17 cellular contexts compared by ENCODE assay signal in the genomic region with DNA sequence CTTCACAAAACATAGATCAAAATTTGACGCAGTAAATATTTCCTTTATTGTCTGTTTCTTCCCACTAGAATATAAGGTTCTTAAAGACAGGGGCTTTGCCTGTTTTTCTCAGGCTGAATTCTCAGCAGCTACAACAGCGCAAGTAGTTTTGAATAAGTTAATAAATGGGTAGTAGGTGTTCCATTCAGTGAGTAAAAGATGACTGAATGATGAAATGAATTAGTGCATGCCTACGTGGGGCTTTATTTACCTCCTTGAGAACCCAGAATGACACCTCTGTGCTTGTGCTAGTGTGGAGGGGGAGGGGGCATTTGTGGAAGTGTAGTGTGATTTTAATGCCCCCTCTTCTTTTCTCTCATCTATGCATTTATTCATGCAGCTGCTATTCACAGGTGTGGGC.
A peak's percentile ranks its signal among the peaks of the same experiment; 100 is the strongest.
DNase-seq lines count a peak whose midpoint lies in the region; ATAC-seq, FAIRE-seq and TF ChIP-seq lines count a peak whose summit lies in the region.
"Had no signal": no experiment of that assay in that cellular context is flagged by ENCODE, and none has a peak within 500 bp of the region (broad histone marks: within the 10 kb centered on the region; RNA-seq: fewer than 3 reads in every experiment).

No MANE protein-coding gene starts in this region.

- no peak for TF ChIP-seq CTCF in RWPE2 (IDR thresholded peaks at IDR 0.05; ENCODE audit: poor library complexity, severe bottlenecking)
- TF ChIP-seq CTCF in lower leg skin (IDR thresholded peaks at IDR 0.05): no peak

- H3K18ac ChIP-seq in mesenchymal stem cell (ENCODE audit: low read depth in 1 of 2, low read length in 2 of 2): peak overlapping the region in 1 of 2 experiments; percentile 88

- H2BK12ac ChIP-seq in mesenchymal stem cell (ENCODE audit: low read length in 2 of 2): peak overlapping the region; percentile 29 to 67

- H2BK120ac ChIP-seq in mesenchymal stem cell (ENCODE audit: low read depth, low read length): no peak overlapping the region

- H3K9ac ChIP-seq in BLaER1 treated with 17β-estradiol and CSF1 and Interleukin-3, amounts not matched to agents 10 nM and 100 nM: no peak overlapping the region
- no peak overlapping the region for H3K9ac ChIP-seq in mesenchymal stem cell (ENCODE audit: low read length)

- no peak overlapping the region for H2BK15ac ChIP-seq in mesenchymal stem cell (ENCODE audit: low read depth, poor library complexity, severe bottlenecking)

- H3K79me1 ChIP-seq in mesenchymal stem cell (replicated peaks; ENCODE audit: low read length, poor library complexity, severe bottlenecking): no peaks in the 10 kb centered on the region

- FAIRE-seq in GM19239 (lab: Jason Lieb, UNC): peak; percentile 74
- FAIRE-seq: K562 had no signal

- H2BK5ac ChIP-seq in mesenchymal stem cell (ENCODE audit: low read depth, low read length, poor library complexity, severe bottlenecking): no peak overlapping the region

- H3K4ac ChIP-seq in mesenchymal stem cell (ENCODE audit: low read depth in 1 of 2, low read length in 2 of 2): peak overlapping the region in 1 of 2 experiments; percentile 78

- 98% methylated on average over 3 of the region's 3 CpGs for WGBS in mesenchymal stem cell
- 90% methylated on average over 3 of the region's 3 CpGs for WGBS in lower leg skin, 2 donors

- H4K20me1 ChIP-seq in BLaER1 treated with 17β-estradiol and CSF1 and Interleukin-3, amounts not matched to agents 10 nM and 100 nM: no peaks in the 10 kb centered on the region

- intact Hi-C loops in lower leg skin (cut with DNase I; ENCODE audit: low total_unique reads): no loop called here

- no peak overlapping the region for H3K4me3 ChIP-seq in BLaER1 treated with 17β-estradiol and CSF1 and Interleukin-3, amounts not matched to agents 10 nM and 100 nM
- H3K4me3 ChIP-seq in RWPE2 (ENCODE audit: severe bottlenecking): no peak overlapping the region
- no peak overlapping the region for H3K4me3 ChIP-seq in mesenchymal stem cell (ENCODE audit: insufficient read depth in 1 of 2, low read depth in 1 of 2, low read length in 2 of 2)
- H3K4me3 ChIP-seq in lower leg skin (ENCODE audit: low read depth, poor library complexity, severe bottlenecking): no peak overlapping the region
- H3K4me3 ChIP-seq: K562 had no signal

- no peak overlapping the region for H4K91ac ChIP-seq in mesenchymal stem cell (ENCODE audit: low read length)

- H3K14ac ChIP-seq in mesenchymal stem cell (ENCODE audit: low read length in 2 of 2): no peak overlapping the region

- H3K23ac ChIP-seq in mesenchymal stem cell (ENCODE audit: low read length in 2 of 2): no peak overlapping the region

- H3K4me1 ChIP-seq in BLaER1 treated with 17β-estradiol and CSF1 and Interleukin-3, amounts not matched to agents 10 nM and 100 nM: peaks cover 44 to 49% (median 46%) of the 10 kb centered on the region in 10 experiments
- H3K4me1 ChIP-seq in RWPE2 (ENCODE audit: insufficient read depth, poor library complexity, severe bottlenecking) (peaks cover 44% of the 10 kb centered on the region), mesenchymal stem cell (ENCODE audit: control insufficient read depth, insufficient read depth, low read depth, low read length) (peaks cover 22% of the 10 kb centered on the region)

- no peaks in the 10 kb centered on the region for H3K36me3 ChIP-seq in BLaER1 treated with 17β-estradiol and CSF1 and Interleukin-3, amounts not matched to agents 10 nM and 100 nM
- H3K36me3 ChIP-seq in RWPE2 (ENCODE audit: low read depth) (no peaks in the 10 kb centered on the region), mesenchymal stem cell (ENCODE audit: control insufficient read depth in 1 of 2, insufficient read depth in 2 of 2, low read depth in 1 of 2, low read length in 2 of 2) (no peaks in the 10 kb centered on the region)

- no peaks in the 10 kb centered on the region for H3K27me3 ChIP-seq in BLaER1 treated with 17β-estradiol and CSF1 and Interleukin-3, amounts not matched to agents 10 nM and 100 nM
- no peaks in the 10 kb centered on the region for H3K27me3 ChIP-seq in RWPE2 (ENCODE audit: insufficient read depth, poor library complexity, severe bottlenecking)
- H3K27me3 ChIP-seq in mesenchymal stem cell (ENCODE audit: control insufficient read depth in 1 of 2, insufficient read depth in 1 of 2, low read length in 2 of 2): no peaks in the 10 kb centered on the region

- H2AFZ ChIP-seq in mesenchymal stem cell (ENCODE audit: low read depth, low read length): no peak overlapping the region

- no peak for ATAC-seq in RWPE2 (ENCODE audit: low read depth)
- ATAC-seq: K562, Panc1, Right ventricle myocardium inferior had no signal

- DNase-seq in GM19239 (ENCODE audit: insufficient read length, low spot score): no peak
- no peak for DNase-seq in RWPE2 (ENCODE audit: low spot score)
- DNase-seq in mesenchymal stem cell: no peak
- no peak for DNase-seq in DMS153 (lab: John Stamatoyannopoulos, UW)
- no peak for DNase-seq in NCI-H526 (lab: John Stamatoyannopoulos, UW)
- no peak for DNase-seq in NCI-H1092 (lab: John Stamatoyannopoulos, UW)
- DNase-seq in lower leg skin (ENCODE audit: low spot score in 2 of 2): no peak
- DNase-seq: C1 segment of cervical spinal cord; CD8-positive, alpha-beta memory T cell; H7; NCI-H1105 treated with DMSO at 0.1 percent for 48 hours; NCI-H1694 treated with DMSO at 0.1 percent for 48 hours; NCI-H2107 had no signal

- H3K9me3 ChIP-seq in BLaER1 treated with 17β-estradiol and CSF1 and Interleukin-3, amounts not matched to agents 10 nM and 100 nM (replicated peaks in 1 of 11): peaks cover 10 to 29% (median 23%) of the 10 kb centered on the region in 11 experiments; a peak in 21 of 22 replicates
- H3K9me3 ChIP-seq in RWPE2 (ENCODE audit: severe bottlenecking): peaks cover 7% of the 10 kb centered on the region
- H3K9me3 ChIP-seq in mesenchymal stem cell (ENCODE audit: control insufficient read depth, low read length): peaks cover 16% of the 10 kb centered on the region

- H2AK5ac ChIP-seq in mesenchymal stem cell (ENCODE audit: low read length, severe bottlenecking): peak overlapping the region; percentile 51

- no peak overlapping the region for H4K8ac ChIP-seq in mesenchymal stem cell (ENCODE audit: low read length)

- peak overlapping the region; percentile 67 to 91 (median 75) for H3K4me2 ChIP-seq in BLaER1 treated with 17β-estradiol and CSF1 and Interleukin-3, amounts not matched to agents 10 nM and 100 nM
- no peak overlapping the region for H3K4me2 ChIP-seq in mesenchymal stem cell (ENCODE audit: low read length, poor library complexity, severe bottlenecking)

- TF ChIP-seq POLR2A in lower leg skin (IDR thresholded peaks at IDR 0.05): no peak

- H3K27ac ChIP-seq in BLaER1 treated with 17β-estradiol and CSF1 and Interleukin-3, amounts not matched to agents 10 nM and 100 nM: peak overlapping the region in 4 of 11 experiments; percentile 13 to 72 (median 41); a peak in 5 of 22 replicates
- H3K27ac ChIP-seq in RWPE2 (ENCODE audit: poor library complexity, severe bottlenecking) (peak overlapping the region; percentile 99), mesenchymal stem cell (ENCODE audit: low read length, poor library complexity, severe bottlenecking) (no peak overlapping the region)
